In the genomic region with DNA sequence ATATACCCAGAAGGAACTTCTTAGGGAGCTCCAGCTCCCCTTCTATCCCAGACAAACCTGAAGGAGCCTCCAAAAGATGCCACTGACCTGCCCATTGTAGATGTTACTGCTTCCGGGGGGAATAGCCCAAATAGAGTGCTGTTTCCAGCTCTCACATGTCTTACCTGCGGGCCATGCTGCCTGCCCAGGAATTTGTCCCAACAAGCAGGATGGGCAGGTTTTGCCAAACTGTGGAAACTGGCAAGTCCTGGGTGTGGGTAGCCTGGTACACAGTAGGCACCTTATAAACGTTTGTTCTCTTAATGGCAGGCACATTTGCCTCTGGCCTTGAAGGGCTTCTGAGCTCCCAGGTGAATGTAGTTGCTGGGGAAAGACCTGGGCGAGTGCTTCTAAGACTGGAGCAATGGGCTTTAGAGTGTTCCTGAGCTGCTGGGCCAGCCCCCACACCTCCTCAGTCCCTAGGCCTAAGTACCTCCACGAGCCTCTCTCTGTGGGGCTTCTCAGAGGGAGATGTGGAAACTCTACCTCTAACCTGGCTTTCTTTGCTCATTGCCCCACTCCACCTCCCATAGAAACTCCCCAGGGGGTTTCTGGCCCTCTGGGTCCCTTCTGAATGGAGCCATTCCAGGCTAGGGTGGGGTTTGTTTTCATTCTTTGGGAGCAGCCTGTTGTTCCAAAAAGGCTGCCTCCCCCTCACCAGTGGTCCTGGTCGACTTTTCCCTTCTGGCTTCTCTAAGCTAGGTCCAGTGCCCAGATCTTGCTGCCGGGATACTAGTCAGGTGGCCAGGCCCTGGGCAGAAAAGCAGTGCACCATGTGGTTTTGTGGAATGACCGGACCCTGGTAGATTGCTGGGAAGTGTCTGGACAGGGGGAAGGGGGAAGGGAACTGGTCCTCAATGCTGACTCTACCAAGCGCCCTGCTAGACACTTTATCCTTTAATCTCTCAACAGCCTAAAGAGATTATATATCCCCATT, we compare ENCODE assay signal across 1 cellular context.
TF ChIP-seq lines count a peak whose summit lies in the region.

No MANE protein-coding gene starts in this region.

TF ChIP-seq in HepG2, 621 proteins besides CTCF, POLR2A, EP300 and RAD21:
- TF ChIP-seq, protein P1, sequence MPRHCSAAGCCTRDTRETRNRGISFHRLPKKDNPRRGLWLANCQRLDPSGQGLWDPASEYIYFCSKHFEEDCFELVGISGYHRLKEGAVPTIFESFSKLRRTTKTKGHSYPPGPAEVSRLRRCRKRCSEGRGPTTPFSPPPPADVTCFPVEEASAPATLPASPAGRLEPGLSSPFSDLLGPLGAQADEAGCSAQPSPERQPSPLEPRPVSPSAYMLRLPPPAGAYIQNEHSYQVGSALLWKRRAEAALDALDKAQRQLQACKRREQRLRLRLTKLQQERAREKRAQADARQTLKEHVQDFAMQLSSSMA (CRISPR knock-in tag; IDR thresholded peaks at IDR 0.05) = no peak
- TF ChIP-seq RBM22 (optimal IDR thresholded peaks at IDR 0.05; ENCODE audit: low read length) = no peak
- no peak for TF ChIP-seq ATRX (CRISPR knock-in tag; IDR thresholded peaks at IDR 0.05; ENCODE audit: borderline replicate concordance)
- no peak for TF ChIP-seq HNF4A (CRISPR knock-in tag; IDR thresholded peaks at IDR 0.05)
- no peak for TF ChIP-seq ZNF138 (CRISPR knock-in tag; IDR thresholded peaks at IDR 0.05; ENCODE audit: low read depth)
- TF ChIP-seq ZNF121 (CRISPR knock-in tag; IDR thresholded peaks at IDR 0.05) = no peak
- TF ChIP-seq YEATS4 (CRISPR knock-in tag; IDR thresholded peaks at IDR 0.05; ENCODE audit: borderline replicate concordance) = no peak
- no peak for TF ChIP-seq ZNF782 (CRISPR knock-in tag; IDR thresholded peaks at IDR 0.05; ENCODE audit: borderline replicate concordance)
- no peak for TF ChIP-seq ZFX (CRISPR knock-in tag; IDR thresholded peaks at IDR 0.05; ENCODE audit: low read depth)
- TF ChIP-seq SP4 (CRISPR knock-in tag; IDR thresholded peaks at IDR 0.05) = no peak
- TF ChIP-seq, protein P2, sequence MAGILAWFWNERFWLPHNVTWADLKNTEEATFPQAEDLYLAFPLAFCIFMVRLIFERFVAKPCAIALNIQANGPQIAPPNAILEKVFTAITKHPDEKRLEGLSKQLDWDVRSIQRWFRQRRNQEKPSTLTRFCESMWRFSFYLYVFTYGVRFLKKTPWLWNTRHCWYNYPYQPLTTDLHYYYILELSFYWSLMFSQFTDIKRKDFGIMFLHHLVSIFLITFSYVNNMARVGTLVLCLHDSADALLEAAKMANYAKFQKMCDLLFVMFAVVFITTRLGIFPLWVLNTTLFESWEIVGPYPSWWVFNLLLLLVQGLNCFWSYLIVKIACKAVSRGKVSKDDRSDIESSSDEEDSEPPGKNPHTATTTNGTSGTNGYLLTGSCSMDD (CRISPR knock-in tag; IDR thresholded peaks at IDR 0.05) = no peak
- TF ChIP-seq, protein P3, sequence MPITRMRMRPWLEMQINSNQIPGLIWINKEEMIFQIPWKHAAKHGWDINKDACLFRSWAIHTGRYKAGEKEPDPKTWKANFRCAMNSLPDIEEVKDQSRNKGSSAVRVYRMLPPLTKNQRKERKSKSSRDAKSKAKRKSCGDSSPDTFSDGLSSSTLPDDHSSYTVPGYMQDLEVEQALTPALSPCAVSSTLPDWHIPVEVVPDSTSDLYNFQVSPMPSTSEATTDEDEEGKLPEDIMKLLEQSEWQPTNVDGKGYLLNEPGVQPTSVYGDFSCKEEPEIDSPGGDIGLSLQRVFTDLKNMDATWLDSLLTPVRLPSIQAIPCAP (CRISPR knock-in tag; IDR thresholded peaks at IDR 0.05; ENCODE audit: low read depth) = no peak
- TF ChIP-seq, protein P4, sequence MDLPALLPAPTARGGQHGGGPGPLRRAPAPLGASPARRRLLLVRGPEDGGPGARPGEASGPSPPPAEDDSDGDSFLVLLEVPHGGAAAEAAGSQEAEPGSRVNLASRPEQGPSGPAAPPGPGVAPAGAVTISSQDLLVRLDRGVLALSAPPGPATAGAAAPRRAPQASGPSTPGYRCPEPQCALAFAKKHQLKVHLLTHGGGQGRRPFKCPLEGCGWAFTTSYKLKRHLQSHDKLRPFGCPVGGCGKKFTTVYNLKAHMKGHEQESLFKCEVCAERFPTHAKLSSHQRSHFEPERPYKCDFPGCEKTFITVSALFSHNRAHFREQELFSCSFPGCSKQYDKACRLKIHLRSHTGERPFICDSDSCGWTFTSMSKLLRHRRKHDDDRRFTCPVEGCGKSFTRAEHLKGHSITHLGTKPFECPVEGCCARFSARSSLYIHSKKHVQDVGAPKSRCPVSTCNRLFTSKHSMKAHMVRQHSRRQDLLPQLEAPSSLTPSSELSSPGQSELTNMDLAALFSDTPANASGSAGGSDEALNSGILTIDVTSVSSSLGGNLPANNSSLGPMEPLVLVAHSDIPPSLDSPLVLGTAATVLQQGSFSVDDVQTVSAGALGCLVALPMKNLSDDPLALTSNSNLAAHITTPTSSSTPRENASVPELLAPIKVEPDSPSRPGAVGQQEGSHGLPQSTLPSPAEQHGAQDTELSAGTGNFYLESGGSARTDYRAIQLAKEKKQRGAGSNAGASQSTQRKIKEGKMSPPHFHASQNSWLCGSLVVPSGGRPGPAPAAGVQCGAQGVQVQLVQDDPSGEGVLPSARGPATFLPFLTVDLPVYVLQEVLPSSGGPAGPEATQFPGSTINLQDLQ (CRISPR knock-in tag; IDR thresholded peaks at IDR 0.05) = no peak
